12 cellular contexts compared by ENCODE assay signal in genomic region chr6:110399219-110400071, GRCh38. TPM values are rescaled to one million over a fixed set of nuclear protein-coding genes. Genes with fewer than 3 reads are reported as not detected.
DNase-seq lines count a peak whose midpoint lies in the region; ATAC-seq and TF ChIP-seq lines count a peak whose summit lies in the region.
"Had no signal": no experiment of that assay in that cellular context is flagged by ENCODE, and none has a peak within 500 bp of the region (broad histone marks: within the 10 kb centered on the region; RNA-seq: fewer than 3 reads in every experiment).

No MANE protein-coding gene starts in this region.

- no peaks in the 10 kb centered on the region for H3K4me1 ChIP-seq in CD8-positive, alpha-beta T cell (ENCODE audit: insufficient read depth, low read length)
- peaks cover 7% of the 10 kb centered on the region for H3K4me1 ChIP-seq in body of pancreas
- H3K4me1 ChIP-seq in skeletal muscle tissue (ENCODE audit: control insufficient read depth in 3 of 3, insufficient read depth in 3 of 3, low read length in 3 of 3) = peaks cover 0 to 4% (median 0%) of the 10 kb centered on the region in 3 donors

- no peaks in the 10 kb centered on the region for H3K4me1 Mint-ChIP-seq in CD8-positive, alpha-beta T cell (ENCODE audit: low read depth)
- no peaks in the 10 kb centered on the region for H3K4me1 Mint-ChIP-seq in activated T-helper 1 cell treated with anti-CD3 and anti-CD28 coated beads, Interleukin-12 subunit alpha, Interleukin-12 subunit beta, Interleukin-2, Interleukin-4 antibody, amounts not matched to agents 30 ng/mL and 10 ng/mL and 1 ng/mL, durations not matched to agents 14 hours and 24 hours and 36 hours (ENCODE audit: low read depth)

- H3K27me3 Mint-ChIP-seq in CD8-positive, alpha-beta T cell (ENCODE audit: low read depth) = peaks cover 2% of the 10 kb centered on the region
- H3K27me3 Mint-ChIP-seq in activated T-helper 1 cell treated with anti-CD3 and anti-CD28 coated beads, Interleukin-12 subunit alpha, Interleukin-12 subunit beta, Interleukin-2, Interleukin-4 antibody, amounts not matched to agents 30 ng/mL and 10 ng/mL and 1 ng/mL, durations not matched to agents 14 hours and 24 hours and 36 hours (ENCODE audit: insufficient read depth) = no peaks in the 10 kb centered on the region

- ATAC-seq in CD8-positive, alpha-beta T cell = no peak
- ATAC-seq in body of pancreas (peak; percentile 51), HG03378 (IDR thresholded peaks at IDR 0.05; ENCODE audit: unreplicated experiment) (no peak), GM19452 (IDR thresholded peaks at IDR 0.05; ENCODE audit: unreplicated experiment) (no peak), HG03457 (IDR thresholded peaks at IDR 0.05; ENCODE audit: unreplicated experiment) (no peak)

- peak overlapping the region in 2 of 3 donors; percentile 12 to 41 for H3K9ac ChIP-seq in skeletal muscle tissue (ENCODE audit: low read depth in 1 of 3, low read length in 3 of 3)

- H3K27ac ChIP-seq in CD8-positive, alpha-beta T cell (ENCODE audit: low read depth, low read length) = no peak overlapping the region
- H3K27ac ChIP-seq in body of pancreas = no peak overlapping the region
- H3K27ac ChIP-seq in skeletal muscle tissue (ENCODE audit: low read depth, low read length) = no peak overlapping the region

- no peak overlapping the region for H3K4me3 Mint-ChIP-seq in CD8-positive, alpha-beta T cell
- no peak overlapping the region for H3K4me3 Mint-ChIP-seq in activated T-helper 1 cell treated with anti-CD3 and anti-CD28 coated beads, Interleukin-12 subunit alpha, Interleukin-12 subunit beta, Interleukin-2, Interleukin-4 antibody, amounts not matched to agents 30 ng/mL and 10 ng/mL and 1 ng/mL, durations not matched to agents 14 hours and 24 hours and 36 hours
- H3K4me3 Mint-ChIP-seq: activated naive CD8-positive, alpha-beta T cell treated with anti-CD3 and anti-CD28 coated beads, Interleukin-2, amount 10 ng/mL, durations not matched to agents 7 days and 5 days had no signal

- no peak for DNase-seq in CD8-positive, alpha-beta T cell
- DNase-seq in body of pancreas (peak in 1 of 4 donors; percentile 10), hepatic stellate cell (ENCODE audit: low spot score) (peak; percentile 46)
- no peak for DNase-seq in activated T-helper 1 cell treated with anti-CD3 and anti-CD28 coated beads, Interleukin-12 subunit alpha, Interleukin-12 subunit beta, Interleukin-2, Interleukin-4 antibody, amounts not matched to agents 30 ng/mL and 10 ng/mL and 1 ng/mL, durations not matched to agents 14 hours and 24 hours and 36 hours (ENCODE audit: low spot score)
- DNase-seq: activated naive CD8-positive, alpha-beta T cell treated with anti-CD3 and anti-CD28 coated beads, Interleukin-2, amount 10 ng/mL, durations not matched to agents 7 days and 5 days; DND-41; hippocampal formation; Kasumi-1 had no signal

- 50 to 82% methylated on average over 6 to 43 of the region's 43 CpGs for WGBS in body of pancreas, 2 donors

- POLR2A ChIA-PET in CD8-positive, alpha-beta T cell (lab: Charles Lee) = no interaction called here

- H3K36me3 Mint-ChIP-seq in CD8-positive, alpha-beta T cell = no peaks in the 10 kb centered on the region
- H3K36me3 Mint-ChIP-seq in activated T-helper 1 cell treated with anti-CD3 and anti-CD28 coated beads, Interleukin-12 subunit alpha, Interleukin-12 subunit beta, Interleukin-2, Interleukin-4 antibody, amounts not matched to agents 30 ng/mL and 10 ng/mL and 1 ng/mL, durations not matched to agents 14 hours and 24 hours and 36 hours (ENCODE audit: low read depth) = no peaks in the 10 kb centered on the region
- H3K36me3 Mint-ChIP-seq: activated naive CD8-positive, alpha-beta T cell treated with anti-CD3 and anti-CD28 coated beads, Interleukin-2, amount 10 ng/mL, durations not matched to agents 7 days and 5 days had no signal

- no peaks in the 10 kb centered on the region for H3K36me3 ChIP-seq in CD8-positive, alpha-beta T cell (ENCODE audit: insufficient read depth, low read length)
- H3K36me3 ChIP-seq in body of pancreas (replicated peaks in 1 of 2; ENCODE audit: insufficient read depth in 1 of 2, low read depth in 2 of 2) (no peaks in the 10 kb centered on the region), skeletal muscle tissue (ENCODE audit: control insufficient read depth in 3 of 3, insufficient read depth in 3 of 3, low read length in 3 of 3) (peaks cover 0 to 5% (median 3%) of the 10 kb centered on the region in 3 donors)

- no peaks in the 10 kb centered on the region for H3K9me3 Mint-ChIP-seq in CD8-positive, alpha-beta T cell
- no peaks in the 10 kb centered on the region for H3K9me3 Mint-ChIP-seq in activated T-helper 1 cell treated with anti-CD3 and anti-CD28 coated beads, Interleukin-12 subunit alpha, Interleukin-12 subunit beta, Interleukin-2, Interleukin-4 antibody, amounts not matched to agents 30 ng/mL and 10 ng/mL and 1 ng/mL, durations not matched to agents 14 hours and 24 hours and 36 hours
- H3K9me3 Mint-ChIP-seq: activated naive CD8-positive, alpha-beta T cell treated with anti-CD3 and anti-CD28 coated beads, Interleukin-2, amount 10 ng/mL, durations not matched to agents 7 days and 5 days had no signal

- no peak for TF ChIP-seq POLR2A in body of pancreas (IDR thresholded peaks at IDR 0.05)

- no peak overlapping the region for H3K27ac Mint-ChIP-seq in CD8-positive, alpha-beta T cell
- no peak overlapping the region for H3K27ac Mint-ChIP-seq in activated T-helper 1 cell treated with anti-CD3 and anti-CD28 coated beads, Interleukin-12 subunit alpha, Interleukin-12 subunit beta, Interleukin-2, Interleukin-4 antibody, amounts not matched to agents 30 ng/mL and 10 ng/mL and 1 ng/mL, durations not matched to agents 14 hours and 24 hours and 36 hours
- H3K27ac Mint-ChIP-seq: activated naive CD8-positive, alpha-beta T cell treated with anti-CD3 and anti-CD28 coated beads, Interleukin-2, amount 10 ng/mL, durations not matched to agents 7 days and 5 days had no signal

- H3K27me3 ChIP-seq in CD8-positive, alpha-beta T cell (ENCODE audit: insufficient read depth, low read length) = no peaks in the 10 kb centered on the region
- H3K27me3 ChIP-seq in body of pancreas (no peaks in the 10 kb centered on the region), skeletal muscle tissue (ENCODE audit: control insufficient read depth in 3 of 3, insufficient read depth in 3 of 3, low read length in 3 of 3) (no peaks in the 10 kb centered on the region)

- CTCF ChIA-PET in CD8-positive, alpha-beta T cell (lab: Charles Lee) = interaction anchor here (1.1 kb wide), 1 partner anchor 9 kb away, joined by 5 read pairs; no protein-coding TSS in a partner anchor

- no peaks in the 10 kb centered on the region for H3K9me3 ChIP-seq in CD8-positive, alpha-beta T cell (ENCODE audit: low read length)
- H3K9me3 ChIP-seq in body of pancreas = no peaks in the 10 kb centered on the region
- no peaks in the 10 kb centered on the region for H3K9me3 ChIP-seq in skeletal muscle tissue (ENCODE audit: control insufficient read depth in 3 of 3, low read length in 3 of 3)

- intact Hi-C loops in CD8-positive, alpha-beta T cell (cut with DNase I, micrococcal nuclease) = loop anchor here in 1 of 2 experiments (10.0 kb wide), 1 partner anchor 175 kb away; no protein-coding TSS in a partner anchor
- intact Hi-C loops in body of pancreas (cut with DNase I) = loop anchor here (10.0 kb wide), 1 partner anchor 225 kb away; the partner anchor contains the start of gene WASF1
- intact Hi-C loops in activated T-helper 1 cell treated with anti-CD3 and anti-CD28 coated beads, Interleukin-12 subunit alpha, Interleukin-12 subunit beta, Interleukin-2, Interleukin-4 antibody, amounts not matched to agents 30 ng/mL and 10 ng/mL and 1 ng/mL, durations not matched to agents 14 hours and 24 hours and 36 hours (cut with micrococcal nuclease) = loop anchor here (10.0 kb wide), 1 partner anchor 1215 kb away; no protein-coding TSS in a partner anchor

- no peak for TF ChIP-seq CTCF in CD8-positive, alpha-beta T cell (IDR thresholded peaks at IDR 0.05)
- no peak for TF ChIP-seq CTCF in body of pancreas (IDR thresholded peaks at IDR 0.05)

- peak overlapping the region; percentile 18 for H3K4me3 ChIP-seq in CD8-positive, alpha-beta T cell (ENCODE audit: low read depth, low read length)
- H3K4me3 ChIP-seq in body of pancreas = no peak overlapping the region
- H3K4me3 ChIP-seq in skeletal muscle tissue (ENCODE audit: low read length in 3 of 3) = peak overlapping the region; percentile 25 to 54 (median 51)

RNA-seq across cellular contexts. Expression of gene DDO, which starts 15.9 kb away (rescaled TPM):
- not detected for total RNA-seq in CD8-positive, alpha-beta T cell
- total RNA-seq in body of pancreas = 1 to 10 TPM in 1 of 2 donors, not detected in 1; 1.3 TPM
- total RNA-seq in skeletal muscle tissue = 4.7 TPM
- total RNA-seq in activated T-helper 1 cell treated with anti-CD3 and anti-CD28 coated beads, Interleukin-12 subunit alpha, Interleukin-12 subunit beta, Interleukin-2, Interleukin-4 antibody, amounts not matched to agents 30 ng/mL and 10 ng/mL and 1 ng/mL, durations not matched to agents 14 hours and 24 hours and 36 hours = not detected in 2 replicates
- total RNA-seq: activated naive CD8-positive, alpha-beta T cell treated with anti-CD3 and anti-CD28 coated beads, Interleukin-2, amount 10 ng/mL, durations not matched to agents 7 days and 5 days had no signal

RNA-seq across cellular contexts. Expression of gene METTL24, which starts 41.3 kb away (rescaled TPM):
- under 1 TPM in 1 of 2 experiments, not detected in 1; 0.33 TPM for total RNA-seq in CD8-positive, alpha-beta T cell
- total RNA-seq in body of pancreas = 1 to 10 TPM; 2.3 to 4.0 TPM
- total RNA-seq in skeletal muscle tissue = 0.52 TPM
- total RNA-seq in activated T-helper 1 cell treated with anti-CD3 and anti-CD28 coated beads, Interleukin-12 subunit alpha, Interleukin-12 subunit beta, Interleukin-2, Interleukin-4 antibody, amounts not matched to agents 30 ng/mL and 10 ng/mL and 1 ng/mL, durations not matched to agents 14 hours and 24 hours and 36 hours = not detected in 2 replicates

Comparison
In these comparisons a context has a peak if more than half of its experiments do, and no peak if none do; other contexts are left out.
1. H3K4me3 ChIP-seq: peak in CD8-positive, alpha-beta T cell (single experiment) and skeletal muscle tissue (3 of 3); none in body of pancreas (0 of 2).